ENCODE assay signal across 10 cellular contexts in the genomic region with DNA sequence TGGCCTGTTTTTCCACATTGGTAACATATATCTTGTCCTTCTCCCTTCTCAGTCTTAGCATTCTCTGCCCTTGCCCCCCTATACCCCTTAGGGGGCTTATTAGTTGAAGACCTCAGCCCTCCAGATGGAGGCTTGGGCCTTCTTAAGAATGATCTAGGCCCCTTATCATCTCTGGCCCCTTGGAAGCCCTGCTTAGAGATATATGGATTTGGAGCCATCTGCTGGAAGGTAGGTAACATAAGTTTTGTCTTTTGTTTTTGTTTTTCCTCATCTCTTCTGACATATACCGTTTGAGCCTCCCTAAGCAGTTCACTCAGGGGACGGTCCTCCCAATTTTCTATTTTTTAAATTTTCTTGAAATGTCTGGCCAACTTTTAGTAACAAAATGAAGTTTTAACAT. TPM values are rescaled to one million over a fixed set of nuclear protein-coding genes. Genes with fewer than 3 reads are reported as not detected.
DNase-seq lines count a peak whose midpoint lies in the region; ATAC-seq and TF ChIP-seq lines count a peak whose summit lies in the region.
"Had no signal": no experiment of that assay in that cellular context is flagged by ENCODE, and none has a peak within 500 bp of the region (broad histone marks: within the 10 kb centered on the region; RNA-seq: fewer than 3 reads in every experiment).

No MANE protein-coding gene starts in this region.

- peak; percentile 3 for DNase-seq in NCI-H1436 (lab: John Stamatoyannopoulos, UW)
- DNase-seq in NCI-H1436 treated with DMSO at 0.1 percent for 48 hours (lab: John Stamatoyannopoulos, UW) = no peak
- DNase-seq in amniotic stem cell (lab: John Stamatoyannopoulos, UW) = peak; percentile 1
- DNase-seq in COLO668 (lab: John Stamatoyannopoulos, UW; ENCODE audit: unreplicated experiment) = no peak
- DNase-seq: stimulated activated CD4-positive, alpha-beta T cell treated with anti-CD3 and anti-CD28 coated beads, Interleukin-2, amount 100 ng/mL, for 48 hours had no signal

- H3K79me2 ChIP-seq in neural cell (replicated peaks; ENCODE audit: insufficient read depth, low read length) = no peaks in the 10 kb centered on the region

- H3K9me3 ChIP-seq in neural cell (ENCODE audit: low read length) = no peaks in the 10 kb centered on the region
- H3K9me3 ChIP-seq: SJCRH30 had no signal

- H3K27ac ChIP-seq in neural cell (ENCODE audit: low read length) = no peak overlapping the region
- H3K27ac ChIP-seq: SJCRH30 had no signal

- peak; percentile 53 for TF ChIP-seq RAD21 in neural cell (conservative IDR thresholded peaks at IDR 0.05)

- H4K20me1 ChIP-seq in neural cell (ENCODE audit: insufficient read depth) = no peaks in the 10 kb centered on the region

- H3K9ac ChIP-seq in neural cell (ENCODE audit: low read length) = no peak overlapping the region

- no peak overlapping the region for H2AFZ ChIP-seq in neural cell (ENCODE audit: low read depth, low read length)

- H3K9me2 ChIP-seq in neural cell (ENCODE audit: insufficient read depth, low read length) = no peaks in the 10 kb centered on the region

- no peaks in the 10 kb centered on the region for H3F3A ChIP-seq in neural cell (ENCODE audit: insufficient read depth, low read length, poor library complexity, severe bottlenecking)

- no peak for TF ChIP-seq EP300 in neural cell (conservative IDR thresholded peaks at IDR 0.05; ENCODE audit: poor library complexity, severe bottlenecking)

- ATAC-seq in HG03342 (IDR thresholded peaks at IDR 0.05; ENCODE audit: unreplicated experiment) = no peak
- no peak for ATAC-seq in HG03469 (IDR thresholded peaks at IDR 0.05; ENCODE audit: unreplicated experiment)

- H3K27me3 ChIP-seq in neural cell (ENCODE audit: insufficient read depth, low read depth, low read length) = no peaks in the 10 kb centered on the region
- H3K27me3 ChIP-seq: SJCRH30 had no signal

- H3K4me3 ChIP-seq in neural cell (ENCODE audit: low read length) = no peak overlapping the region
- H3K4me3 ChIP-seq: SJCRH30 had no signal

- H3K36me3 ChIP-seq in neural cell (ENCODE audit: insufficient read depth, low read length) = no peaks in the 10 kb centered on the region
- H3K36me3 ChIP-seq: SJCRH30 had no signal

- no peak overlapping the region for H3K4me2 ChIP-seq in neural cell (ENCODE audit: low read length)

- TF ChIP-seq CTCF in LNCAP (IDR thresholded peaks at IDR 0.05) (peak; percentile 19; the same call in 1 of the 2 replicates), neural cell (IDR thresholded peaks at IDR 0.05; ENCODE audit: poor library complexity, severe bottlenecking) (peak; percentile 47)

TF ChIP-seq in neural cell, 6 proteins besides CTCF, POLR2A, EP300 and RAD21:
- TF ChIP-seq POLR2AphosphoS5 (IDR thresholded peaks at IDR 0.05) = no peak
- TF ChIP-seq SMC3 (conservative IDR thresholded peaks at IDR 0.05; ENCODE audit: poor library complexity) = peak; percentile 56

RNA-seq across cellular contexts. Expression of a gene that starts 48.3 kb away (rescaled TPM):
- polyA plus RNA-seq in neural cell = 54.4 and 62.9 TPM in 2 replicates
- polyA minus RNA-seq in neural cell = 53.6 and 64.4 TPM in 2 replicates

Comparison
In these comparisons a context has a peak if more than half of its experiments do, and no peak if none do; other contexts are left out.
1. DNase-seq: peak in NCI-H1436 (single experiment) and amniotic stem cell (single experiment); none in NCI-H1436 treated with DMSO at 0.1 percent for 48 hours (single experiment) and COLO668 (single experiment).